In genomic region chr6:161798844-161799394, GRCh38 we compare ENCODE assay signal across 2 cellular contexts.
TF ChIP-seq lines count a peak whose summit lies in the region.

No MANE protein-coding gene starts in this region.

TF ChIP-seq in HepG2, 621 proteins besides CTCF, POLR2A, EP300 and RAD21:
- TF ChIP-seq, protein P1, sequence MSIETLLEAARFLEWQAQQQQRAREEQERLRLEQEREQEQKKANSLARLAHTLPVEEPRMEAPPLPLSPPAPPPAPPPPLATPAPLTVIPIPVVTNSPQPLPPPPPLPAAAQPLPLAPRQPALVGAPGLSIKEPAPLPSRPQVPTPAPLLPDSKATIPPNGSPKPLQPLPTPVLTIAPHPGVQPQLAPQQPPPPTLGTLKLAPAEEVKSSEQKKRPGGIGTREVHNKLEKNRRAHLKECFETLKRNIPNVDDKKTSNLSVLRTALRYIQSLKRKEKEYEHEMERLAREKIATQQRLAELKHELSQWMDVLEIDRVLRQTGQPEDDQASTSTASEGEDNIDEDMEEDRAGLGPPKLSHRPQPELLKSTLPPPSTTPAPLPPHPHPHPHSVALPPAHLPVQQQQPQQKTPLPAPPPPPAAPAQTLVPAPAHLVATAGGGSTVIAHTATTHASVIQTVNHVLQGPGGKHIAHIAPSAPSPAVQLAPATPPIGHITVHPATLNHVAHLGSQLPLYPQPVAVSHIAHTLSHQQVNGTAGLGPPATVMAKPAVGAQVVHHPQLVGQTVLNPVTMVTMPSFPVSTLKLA (IDR thresholded peaks at IDR 0.05), result no peak
- TF ChIP-seq, protein P2, sequence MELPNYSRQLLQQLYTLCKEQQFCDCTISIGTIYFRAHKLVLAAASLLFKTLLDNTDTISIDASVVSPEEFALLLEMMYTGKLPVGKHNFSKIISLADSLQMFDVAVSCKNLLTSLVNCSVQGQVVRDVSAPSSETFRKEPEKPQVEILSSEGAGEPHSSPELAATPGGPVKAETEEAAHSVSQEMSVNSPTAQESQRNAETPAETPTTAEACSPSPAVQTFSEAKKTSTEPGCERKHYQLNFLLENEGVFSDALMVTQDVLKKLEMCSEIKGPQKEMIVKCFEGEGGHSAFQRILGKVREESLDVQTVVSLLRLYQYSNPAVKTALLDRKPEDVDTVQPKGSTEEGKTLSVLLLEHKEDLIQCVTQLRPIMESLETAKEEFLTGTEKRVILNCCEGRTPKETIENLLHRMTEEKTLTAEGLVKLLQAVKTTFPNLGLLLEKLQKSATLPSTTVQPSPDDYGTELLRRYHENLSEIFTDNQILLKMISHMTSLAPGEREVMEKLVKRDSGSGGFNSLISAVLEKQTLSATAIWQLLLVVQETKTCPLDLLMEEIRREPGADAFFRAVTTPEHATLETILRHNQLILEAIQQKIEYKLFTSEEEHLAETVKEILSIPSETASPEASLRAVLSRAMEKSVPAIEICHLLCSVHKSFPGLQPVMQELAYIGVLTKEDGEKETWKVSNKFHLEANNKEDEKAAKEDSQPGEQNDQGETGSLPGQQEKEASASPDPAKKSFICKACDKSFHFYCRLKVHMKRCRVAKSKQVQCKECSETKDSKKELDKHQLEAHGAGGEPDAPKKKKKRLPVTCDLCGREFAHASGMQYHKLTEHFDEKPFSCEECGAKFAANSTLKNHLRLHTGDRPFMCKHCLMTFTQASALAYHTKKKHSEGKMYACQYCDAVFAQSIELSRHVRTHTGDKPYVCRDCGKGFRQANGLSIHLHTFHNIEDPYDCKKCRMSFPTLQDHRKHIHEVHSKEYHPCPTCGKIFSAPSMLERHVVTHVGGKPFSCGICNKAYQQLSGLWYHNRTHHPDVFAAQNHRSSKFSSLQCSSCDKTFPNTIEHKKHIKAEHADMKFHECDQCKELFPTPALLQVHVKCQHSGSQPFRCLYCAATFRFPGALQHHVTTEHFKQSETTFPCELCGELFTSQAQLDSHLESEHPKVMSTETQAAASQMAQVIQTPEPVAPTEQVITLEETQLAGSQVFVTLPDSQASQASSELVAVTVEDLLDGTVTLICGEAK (IDR thresholded peaks at IDR 0.05), result peak; percentile 44; the same call in 1 of the 2 replicates
- TF ChIP-seq, protein P2 (CRISPR knock-in tag; IDR thresholded peaks at IDR 0.05), result peak; percentile 98
- TF ChIP-seq MEF2D (CRISPR knock-in tag; IDR thresholded peaks at IDR 0.05) (no peak), ZNF660 (CRISPR knock-in tag; IDR thresholded peaks at IDR 0.05; ENCODE audit: borderline replicate concordance, low read depth) (no peak)

TF ChIP-seq in GM12878, 131 proteins besides CTCF, POLR2A, EP300 and RAD21:
- TF ChIP-seq, protein P2 (IDR thresholded peaks at IDR 0.05; ENCODE audit: borderline replicate concordance), result peak; percentile 38; the same call in 1 of the 2 replicates
- no peak for TF ChIP-seq BRCA1 (IDR thresholded peaks at IDR 0.05; ENCODE audit: low read depth, low read length)
TF ChIP-seq in GM12878: peak in this region for 1.
